1 cellular context compared by ENCODE assay signal in genomic region chr17:30274887-30275286, GRCh38.
TF ChIP-seq lines count a peak whose summit lies in the region.

No MANE protein-coding gene starts in this region.

TF ChIP-seq in GM12878, 131 proteins besides CTCF, POLR2A, EP300 and RAD21:
- TF ChIP-seq RUNX3 (IDR thresholded peaks at IDR 0.05; ENCODE audit: low read length) (0 out of 2 replicates have a peak, but pooled peaks have one; percentile 6), PKNOX1 (IDR thresholded peaks at IDR 0.05) (0 out of 2 replicates have a peak, but pooled peaks have one; percentile 16), ZBTB11 (CRISPR knock-in tag; IDR thresholded peaks at IDR 0.05) (no peak)
